Comparison of ENCODE assay signal across 21 cellular contexts in genomic region chr13:31436478-31436877, GRCh38.
DNase-seq lines count a peak whose midpoint lies in the region; ATAC-seq, FAIRE-seq and TF ChIP-seq lines count a peak whose summit lies in the region.
"Had no signal": no experiment of that assay in that cellular context is flagged by ENCODE, and none has a peak within 500 bp of the region (broad histone marks: within the 10 kb centered on the region; RNA-seq: fewer than 3 reads in every experiment).

No MANE protein-coding gene starts in this region.

- no peak overlapping the region for H2BK15ac ChIP-seq in mesenchymal stem cell (ENCODE audit: low read depth, poor library complexity, severe bottlenecking)

- H3K9me3 Mint-ChIP-seq in astrocyte (ENCODE audit: unreplicated experiment) = no peaks in the 10 kb centered on the region
- H3K9me3 Mint-ChIP-seq: CD8-positive, alpha-beta memory T cell had no signal

- H3K36me3 ChIP-seq in astrocyte (ENCODE audit: insufficient read depth, low read length) = no peaks in the 10 kb centered on the region
- no peaks in the 10 kb centered on the region for H3K36me3 ChIP-seq in mesenchymal stem cell (ENCODE audit: control insufficient read depth in 1 of 2, insufficient read depth in 2 of 2, low read depth in 1 of 2, low read length in 2 of 2)
- H3K36me3 ChIP-seq in upper lobe of right lung = no peaks in the 10 kb centered on the region

- no peaks in the 10 kb centered on the region for H3K36me3 Mint-ChIP-seq in astrocyte (ENCODE audit: low read depth, unreplicated experiment)
- H3K36me3 Mint-ChIP-seq: CD8-positive, alpha-beta memory T cell had no signal

- no peak overlapping the region for H2AFZ ChIP-seq in astrocyte (ENCODE audit: low read depth, low read length)
- no peak overlapping the region for H2AFZ ChIP-seq in mesenchymal stem cell (ENCODE audit: low read depth, low read length)

- no peak overlapping the region for H3K14ac ChIP-seq in mesenchymal stem cell (ENCODE audit: low read length in 2 of 2)

- H3K27me3 Mint-ChIP-seq in astrocyte (ENCODE audit: low read depth, unreplicated experiment) = peaks cover 67% of the 10 kb centered on the region

- no peak for FAIRE-seq in astrocyte (lab: Jason Lieb, UNC)
- FAIRE-seq: A204.1, H54 had no signal

- H4K91ac ChIP-seq in mesenchymal stem cell (ENCODE audit: low read length) = no peak overlapping the region

- no peaks in the 10 kb centered on the region for H3K79me2 ChIP-seq in astrocyte (ENCODE audit: insufficient read depth, low read length)

- no peak for TF ChIP-seq CTCF in astrocyte (IDR thresholded peaks at IDR 0.05; ENCODE audit: insufficient read depth, low read depth, low read length)
- no peak for TF ChIP-seq CTCF in upper lobe of right lung (IDR thresholded peaks at IDR 0.05)

- no peak overlapping the region for H2BK120ac ChIP-seq in mesenchymal stem cell (ENCODE audit: low read depth, low read length)

- no peak overlapping the region for H3K4me3 Mint-ChIP-seq in astrocyte (ENCODE audit: unreplicated experiment)
- H3K4me3 Mint-ChIP-seq: CD8-positive, alpha-beta memory T cell had no signal

- peak; percentile 49 for ATAC-seq in upper lobe of right lung
- ATAC-seq in left colon = no peak
- no peak for ATAC-seq in HG03045 (IDR thresholded peaks at IDR 0.05; ENCODE audit: unreplicated experiment)
- ATAC-seq: Panc1, SK-N-SH treated with all-trans-retinoic acid at 6 μM for 48 hours had no signal

- no peak overlapping the region for H4K8ac ChIP-seq in mesenchymal stem cell (ENCODE audit: low read length)

- intact Hi-C loops in upper lobe of right lung (cut with DNase I) (loop anchor here (10.0 kb wide), 1 partner anchor 298 kb away; the partner anchor contains the start of gene RXFP2), left colon (cut with DNase I, micrococcal nuclease) (loop anchor here in 1 of 2 donors (5.0 kb wide), 1 partner anchor 306 kb away; no protein-coding TSS in a partner anchor)

- no peak overlapping the region for H2AK5ac ChIP-seq in mesenchymal stem cell (ENCODE audit: low read length, severe bottlenecking)

- H3K4me1 ChIP-seq in astrocyte (ENCODE audit: insufficient read depth, low read length) (no peaks in the 10 kb centered on the region), mesenchymal stem cell (ENCODE audit: control insufficient read depth, insufficient read depth, low read depth, low read length) (no peaks in the 10 kb centered on the region), upper lobe of right lung (no peaks in the 10 kb centered on the region)

- H3K27me3 ChIP-seq in astrocyte (ENCODE audit: insufficient read depth, low read length) (no peaks in the 10 kb centered on the region), mesenchymal stem cell (ENCODE audit: control insufficient read depth in 1 of 2, insufficient read depth in 1 of 2, low read length in 2 of 2) (peaks cover 0 to 10% of the 10 kb centered on the region in 2 experiments), upper lobe of right lung (no peaks in the 10 kb centered on the region)

- H3K4me3 ChIP-seq in astrocyte (ENCODE audit: insufficient read depth, low read depth, low read length) = no peak overlapping the region
- no peak overlapping the region for H3K4me3 ChIP-seq in mesenchymal stem cell (ENCODE audit: insufficient read depth in 1 of 2, low read depth in 1 of 2, low read length in 2 of 2)
- H3K4me3 ChIP-seq in upper lobe of right lung = no peak overlapping the region

- H3K27ac ChIP-seq in astrocyte (ENCODE audit: low read depth, low read length) = no peak overlapping the region
- H3K27ac ChIP-seq in mesenchymal stem cell (ENCODE audit: low read length, poor library complexity, severe bottlenecking) = no peak overlapping the region
- H3K27ac ChIP-seq in upper lobe of right lung = no peak overlapping the region
- H3K27ac ChIP-seq: C4-2B, HL-60 had no signal

- H3K9ac ChIP-seq in astrocyte (ENCODE audit: low read length) = no peak overlapping the region
- no peak overlapping the region for H3K9ac ChIP-seq in mesenchymal stem cell (ENCODE audit: low read length)

- no peak overlapping the region for H3K27ac Mint-ChIP-seq in astrocyte (ENCODE audit: unreplicated experiment)

- no peaks in the 10 kb centered on the region for H4K20me1 ChIP-seq in astrocyte (ENCODE audit: insufficient read depth, low read length)

- H3K4me2 ChIP-seq in astrocyte (ENCODE audit: low read length) (no peak overlapping the region), mesenchymal stem cell (ENCODE audit: low read length, poor library complexity, severe bottlenecking) (no peak overlapping the region)

- no peak overlapping the region for H2BK12ac ChIP-seq in mesenchymal stem cell (ENCODE audit: low read length in 2 of 2)

- peaks cover 6% of the 10 kb centered on the region for H3K4me1 Mint-ChIP-seq in astrocyte (ENCODE audit: low read depth, unreplicated experiment)
- H3K4me1 Mint-ChIP-seq: CD8-positive, alpha-beta memory T cell had no signal

- no peak overlapping the region for H3K23ac ChIP-seq in mesenchymal stem cell (ENCODE audit: low read length in 2 of 2)

- DNase-seq in HT-29 (ENCODE audit: low spot score) (peak; percentile 83), astrocyte (ENCODE audit: low read depth) (peak; percentile 20), mesenchymal stem cell (peak; percentile 12), upper lobe of right lung (no peak), iPS-NIHi7 (ENCODE audit: extremely low spot score) (no peak), left colon (no peak)
- DNase-seq: CD8-positive, alpha-beta memory T cell; KBM-7; NCI-H1092 treated with DMSO at 0.1 percent for 48 hours; NCI-H1436 treated with DMSO at 0.1 percent for 48 hours; NCI-H2029; NCI-H345; NCI-H524; NCI-H774 had no signal

- no peaks in the 10 kb centered on the region for H3K79me1 ChIP-seq in mesenchymal stem cell (replicated peaks; ENCODE audit: low read length, poor library complexity, severe bottlenecking)

- H3K4ac ChIP-seq in mesenchymal stem cell (ENCODE audit: low read depth in 1 of 2, low read length in 2 of 2) = no peak overlapping the region

- no peak overlapping the region for H3K18ac ChIP-seq in mesenchymal stem cell (ENCODE audit: low read depth in 1 of 2, low read length in 2 of 2)

- no peak overlapping the region for H2BK5ac ChIP-seq in mesenchymal stem cell (ENCODE audit: low read depth, low read length, poor library complexity, severe bottlenecking)

- 25% methylated on average over 5 of the region's 5 CpGs for WGBS in mesenchymal stem cell

- H3K9me3 ChIP-seq in astrocyte (ENCODE audit: insufficient read depth, low read depth, low read length) = no peaks in the 10 kb centered on the region
- no peaks in the 10 kb centered on the region for H3K9me3 ChIP-seq in mesenchymal stem cell (ENCODE audit: control insufficient read depth, low read length)
- no peaks in the 10 kb centered on the region for H3K9me3 ChIP-seq in upper lobe of right lung

Comparison
In these comparisons a context has a peak if more than half of its experiments do, and no peak if none do; other contexts are left out.
1. DNase-seq: peak in HT-29 (single experiment), astrocyte (single experiment) and mesenchymal stem cell (single experiment); none in upper lobe of right lung (single experiment), iPS-NIHi7 (single experiment) and left colon (0 of 2).